ENCODE assay signal across 22 cellular contexts in genomic region chr3:81237193-81237592, GRCh38.
"Had no signal": no experiment of that assay in that cellular context is flagged by ENCODE, and none has a peak within 500 bp of the region (broad histone marks: within the 10 kb centered on the region; RNA-seq: fewer than 3 reads in every experiment).

No MANE protein-coding gene starts in this region.

- H3K4me1 Mint-ChIP-seq: activated T-helper 17 cell treated with anti-CD3 and anti-CD28 coated beads, Interleukin-2, amount 50 U/mL, for 72 hours; natural killer cell had no signal

- DNase-seq: activated CD4-positive, CD25-positive, alpha-beta regulatory T cell treated with anti-CD3 and anti-CD28 coated beads, Interleukin-2, amount 50 U/mL, for 72 hours; activated CD8-positive, alpha-beta memory T cell treated with anti-CD3 and anti-CD28 coated beads, Interleukin-2, amount 50 U/mL, for 4 hours; activated T-cell treated with anti-CD3 and anti-CD28 coated beads, Interleukin-2, amount 50 U/mL, for 24 hours; brain microvascular endothelial cell; caudate nucleus; effector memory CD8-positive, alpha-beta T cell; gastrocnemius medialis; head of caudate nucleus; hypothalamus; midbrain; natural killer cell; pancreas; psoas muscle; stimulated activated CD4-positive, alpha-beta T cell treated with anti-CD3 and anti-CD28 coated beads, Interleukin-4, amount 100 ng/mL, for 24 hours; stimulated activated naive CD4-positive, alpha-beta T cell treated with Interleukin-2 at 50 U/mL for 16 hours; upper lobe of right lung; WERI-Rb-1 had no signal

- H3K36me3 Mint-ChIP-seq: activated naive CD4-positive, alpha-beta T cell treated with anti-CD3 and anti-CD28 coated beads, Interleukin-2, amount 50 U/mL, for 72 hours; natural killer cell had no signal

- H3K27ac ChIP-seq: ascending aorta, brain microvascular endothelial cell, esophagus muscularis mucosa, gastrocnemius medialis, pancreas, psoas muscle, right atrium auricular region, upper lobe of right lung, WERI-Rb-1 had no signal

- H3K9me3 ChIP-seq: ascending aorta, esophagus muscularis mucosa, gastrocnemius medialis, pancreas, psoas muscle, right atrium auricular region, upper lobe of right lung had no signal

- H3K27me3 Mint-ChIP-seq: activated T-cell treated with anti-CD3 and anti-CD28 coated beads, Interleukin-2, amount 50 U/mL, for 24 hours; activated T-helper 17 cell treated with anti-CD3 and anti-CD28 coated beads, Interleukin-2, amount 50 U/mL, for 72 hours; effector memory CD8-positive, alpha-beta T cell had no signal

- H3K4me1 ChIP-seq: ascending aorta, esophagus muscularis mucosa, gastrocnemius medialis, pancreas, psoas muscle, right atrium auricular region, upper lobe of right lung had no signal

- H3K36me3 ChIP-seq: ascending aorta, brain microvascular endothelial cell, esophagus muscularis mucosa, gastrocnemius medialis, pancreas, right atrium auricular region, upper lobe of right lung, WERI-Rb-1 had no signal

- H3K27ac Mint-ChIP-seq: activated naive CD4-positive, alpha-beta T cell treated with anti-CD3 and anti-CD28 coated beads, Interleukin-2, amount 50 U/mL, for 72 hours; activated T-cell treated with anti-CD3 and anti-CD28 coated beads, Interleukin-2, amount 50 U/mL, for 24 hours; activated T-helper 17 cell treated with anti-CD3 and anti-CD28 coated beads, Interleukin-2, amount 50 U/mL, for 72 hours; effector memory CD8-positive, alpha-beta T cell; natural killer cell had no signal

- ATAC-seq: activated naive CD4-positive, alpha-beta T cell treated with anti-CD3 and anti-CD28 coated beads, Interleukin-2, amount 50 U/mL, for 72 hours; activated T-helper 17 cell treated with anti-CD3 and anti-CD28 coated beads, Interleukin-2, amount 50 U/mL, for 72 hours; effector memory CD8-positive, alpha-beta T cell; gastrocnemius medialis; natural killer cell; pancreas; psoas muscle; upper lobe of right lung had no signal

- H3K4me3 Mint-ChIP-seq: activated T-cell treated with anti-CD3 and anti-CD28 coated beads, Interleukin-2, amount 50 U/mL, for 24 hours; activated T-helper 17 cell treated with anti-CD3 and anti-CD28 coated beads, Interleukin-2, amount 50 U/mL, for 72 hours; effector memory CD8-positive, alpha-beta T cell; natural killer cell had no signal

- H3K4me3 ChIP-seq: ascending aorta, esophagus muscularis mucosa, gastrocnemius medialis, pancreas, psoas muscle, right atrium auricular region, upper lobe of right lung had no signal
